Comparison of ENCODE assay signal across 1 cellular context in genomic region chr1:38915352-38915948, GRCh38.
TF ChIP-seq lines count a peak whose summit lies in the region.

No MANE protein-coding gene starts in this region.

TF ChIP-seq in GM23338, 12 proteins besides CTCF, POLR2A, EP300 and RAD21 (continued from another document):
- TF ChIP-seq ZNF462 (CRISPR knock-in tag; IDR thresholded peaks at IDR 0.05) = no peak
- no peak for TF ChIP-seq REST (IDR thresholded peaks at IDR 0.05; ENCODE audit: unreplicated experiment)
- TF ChIP-seq EZH2phosphoT487 (IDR thresholded peaks at IDR 0.05; ENCODE audit: unreplicated experiment) = no peak
- no peak for TF ChIP-seq ETS1 (IDR thresholded peaks at IDR 0.05)
- TF ChIP-seq ZNF114 (CRISPR knock-in tag; IDR thresholded peaks at IDR 0.05) = no peak
- no peak for TF ChIP-seq STAT1 (IDR thresholded peaks at IDR 0.05; ENCODE audit: unreplicated experiment)
